8 cellular contexts compared by ENCODE assay signal in genomic region chr11:8328848-8329330, GRCh38.
DNase-seq lines count a peak whose midpoint lies in the region; ATAC-seq and TF ChIP-seq lines count a peak whose summit lies in the region.

No MANE protein-coding gene starts in this region.

- POLR2A ChIA-PET in BJ (lab: Charles Lee), result no interaction called here
- POLR2A ChIA-PET in activated CD4-positive, alpha-beta T cell treated with anti-CD3 and anti-CD28 coated beads, Interleukin-2, amount 10 ng/mL, durations not matched to agents 7 days and 5 days (lab: Charles Lee), result no interaction called here

- H3K27ac Mint-ChIP-seq in activated CD4-positive, alpha-beta T cell treated with anti-CD3 and anti-CD28 coated beads, Interleukin-2, amount 10 ng/mL, durations not matched to agents 7 days and 5 days, result no peak overlapping the region
- no peak overlapping the region for H3K27ac Mint-ChIP-seq in effector memory CD8-positive, alpha-beta T cell
- H3K27ac Mint-ChIP-seq in memory B cell, result no peak overlapping the region

- H3K27me3 ChIP-seq in BJ (ENCODE audit: control insufficient read depth, insufficient read depth, low read length), result peaks cover 3% of the 10 kb centered on the region; the same call in 1 of the 2 replicates

- CTCF ChIA-PET in BJ (lab: Yijun Ruan, JAX), result interaction anchor here (1.3 to 2.0 kb wide), 2 partner anchors 9 to 12 kb away, joined by 3 to 15 read pairs; no protein-coding TSS in a partner anchor
- CTCF ChIA-PET in activated CD4-positive, alpha-beta T cell treated with anti-CD3 and anti-CD28 coated beads, Interleukin-2, amount 10 ng/mL, durations not matched to agents 7 days and 5 days (lab: Charles Lee), result interaction anchor here (0.6 kb wide), 1 partner anchor 582 kb away, joined by 3 read pairs; the partner anchor contains the start of gene AKIP1

- H3K4me1 Mint-ChIP-seq in activated CD4-positive, alpha-beta T cell treated with anti-CD3 and anti-CD28 coated beads, Interleukin-2, amount 10 ng/mL, durations not matched to agents 7 days and 5 days, result peaks cover 3% of the 10 kb centered on the region
- H3K4me1 Mint-ChIP-seq in effector memory CD8-positive, alpha-beta T cell (ENCODE audit: low read depth in 2 of 2), result no peaks in the 10 kb centered on the region
- peaks cover 25% of the 10 kb centered on the region for H3K4me1 Mint-ChIP-seq in memory B cell

- H3K27me3 Mint-ChIP-seq in activated CD4-positive, alpha-beta T cell treated with anti-CD3 and anti-CD28 coated beads, Interleukin-2, amount 10 ng/mL, durations not matched to agents 7 days and 5 days, result peaks cover 2% of the 10 kb centered on the region
- peaks cover 9 to 41% of the 10 kb centered on the region in 2 donors for H3K27me3 Mint-ChIP-seq in effector memory CD8-positive, alpha-beta T cell
- peaks cover 3% of the 10 kb centered on the region for H3K27me3 Mint-ChIP-seq in memory B cell

- no peak overlapping the region for H3K4me3 Mint-ChIP-seq in activated CD4-positive, alpha-beta T cell treated with anti-CD3 and anti-CD28 coated beads, Interleukin-2, amount 10 ng/mL, durations not matched to agents 7 days and 5 days
- no peak overlapping the region for H3K4me3 Mint-ChIP-seq in effector memory CD8-positive, alpha-beta T cell
- no peak overlapping the region for H3K4me3 Mint-ChIP-seq in memory B cell

- peak; percentile 86 for TF ChIP-seq CTCF in BJ (IDR thresholded peaks at IDR 0.05; ENCODE audit: insufficient read depth, low read depth, low read length)

- no peaks in the 10 kb centered on the region for H3K9me3 Mint-ChIP-seq in activated CD4-positive, alpha-beta T cell treated with anti-CD3 and anti-CD28 coated beads, Interleukin-2, amount 10 ng/mL, durations not matched to agents 7 days and 5 days
- no peaks in the 10 kb centered on the region for H3K9me3 Mint-ChIP-seq in effector memory CD8-positive, alpha-beta T cell
- no peaks in the 10 kb centered on the region for H3K9me3 Mint-ChIP-seq in memory B cell

- no peak overlapping the region for H3K4me3 ChIP-seq in BJ (ENCODE audit: low read depth, low read length)

- no peaks in the 10 kb centered on the region for H3K36me3 Mint-ChIP-seq in activated CD4-positive, alpha-beta T cell treated with anti-CD3 and anti-CD28 coated beads, Interleukin-2, amount 10 ng/mL, durations not matched to agents 7 days and 5 days (ENCODE audit: low read depth)
- no peaks in the 10 kb centered on the region for H3K36me3 Mint-ChIP-seq in effector memory CD8-positive, alpha-beta T cell (ENCODE audit: insufficient read depth)
- no peaks in the 10 kb centered on the region for H3K36me3 Mint-ChIP-seq in memory B cell

- peak; percentile 16 for DNase-seq in BJ (ENCODE audit: low read depth)
- peak; percentile 51 for DNase-seq in NCI-H510A treated with DMSO at 0.1 percent for 48 hours (lab: John Stamatoyannopoulos, UW)
- DNase-seq in activated CD4-positive, alpha-beta T cell treated with anti-CD3 and anti-CD28 coated beads, Interleukin-2, amount 10 ng/mL, durations not matched to agents 7 days and 5 days, result peak; percentile 66
- DNase-seq in effector memory CD8-positive, alpha-beta T cell, result peak; percentile 10 to 31 (median 18)
- DNase-seq in memory B cell (ENCODE audit: low spot score in 2 of 2), result peak; percentile 57 to 78
- DNase-seq in stimulated activated CD8-positive, alpha-beta memory T cell treated with anti-CD3 and anti-CD28 coated beads, Interleukin-2, amount 100 ng/mL, for 1 hour (ENCODE audit: low read depth in 2 of 2), result peak; percentile 1 to 8

- ATAC-seq in GM19351 (IDR thresholded peaks at IDR 0.05; ENCODE audit: unreplicated experiment), result peak; percentile 71
- ATAC-seq in HG03442 (IDR thresholded peaks at IDR 0.05; ENCODE audit: unreplicated experiment), result peak; percentile 59
- ATAC-seq in effector memory CD8-positive, alpha-beta T cell (replicated peaks), result peak; percentile 53
- peak; percentile 60 for ATAC-seq in memory B cell (ENCODE audit: low read depth)

- H3K36me3 ChIP-seq in BJ (ENCODE audit: control insufficient read depth, insufficient read depth, low read length), result no peaks in the 10 kb centered on the region

Comparison
In these comparisons a context has a peak if more than half of its experiments do, and no peak if none do; other contexts are left out.
1. DNase-seq: peak in every context shown above with its lines; median percentile 68 in memory B cell; 66 in activated CD4-positive, alpha-beta T cell treated with anti-CD3 and anti-CD28 coated beads, Interleukin-2, amount 10 ng/mL, durations not matched to agents 7 days and 5 days; 51 in NCI-H510A treated with DMSO at 0.1 percent for 48 hours; 18 in effector memory CD8-positive, alpha-beta T cell; 16 in BJ; 4 in stimulated activated CD8-positive, alpha-beta memory T cell treated with anti-CD3 and anti-CD28 coated beads, Interleukin-2, amount 100 ng/mL, for 1 hour.